ENCODE assay signal across 10 cellular contexts in the genomic region with DNA sequence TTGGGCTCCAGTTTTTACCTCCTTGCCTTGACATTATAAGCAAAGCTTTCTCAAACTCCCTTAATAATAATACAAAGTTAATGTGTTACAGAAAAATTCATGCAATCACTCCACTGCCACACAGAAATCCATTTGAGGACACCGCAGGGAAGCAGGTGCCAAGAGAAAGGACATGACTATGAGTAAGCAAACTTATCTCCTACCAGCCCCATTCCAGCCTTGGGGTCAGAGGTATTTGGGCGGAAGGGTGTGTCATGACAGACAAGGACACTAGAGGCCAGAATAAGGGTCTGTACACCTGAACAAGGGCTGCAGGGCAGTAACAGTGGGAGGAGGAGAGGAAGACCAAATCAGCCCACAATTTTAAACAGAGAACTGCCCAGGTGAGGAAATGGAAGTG. TPM values are rescaled to one million over a fixed set of nuclear protein-coding genes. Genes with fewer than 3 reads are reported as not detected.
DNase-seq lines count a peak whose midpoint lies in the region; ATAC-seq, FAIRE-seq and TF ChIP-seq lines count a peak whose summit lies in the region.
"Had no signal": no experiment of that assay in that cellular context is flagged by ENCODE, and none has a peak within 500 bp of the region (broad histone marks: within the 10 kb centered on the region; RNA-seq: fewer than 3 reads in every experiment).

No MANE protein-coding gene starts in this region.

- no peaks in the 10 kb centered on the region for H4K20me1 ChIP-seq in GM12878 (ENCODE audit: control insufficient read depth, insufficient read depth)

- no peaks in the 10 kb centered on the region for H3K27me3 ChIP-seq in HUES48 (ENCODE audit: control insufficient read depth, insufficient read depth, low read length)
- H3K27me3 ChIP-seq in GM12878 (replicated peaks in 1 of 2; ENCODE audit: control insufficient read depth in 2 of 2, insufficient read depth in 2 of 2, low read length in 1 of 2), result no peaks in the 10 kb centered on the region
- H3K27me3 ChIP-seq in mucosa of rectum (ENCODE audit: control insufficient read depth in 2 of 2, insufficient read depth in 2 of 2, low read length in 2 of 2), result no peaks in the 10 kb centered on the region
- H3K27me3 ChIP-seq: dorsolateral prefrontal cortex had no signal

- no TSS peak for BruUV-seq in GM12878 (replicated peaks; lab: Mats Ljungman, UMichigan)

- H3K27ac ChIP-seq in HUES48 (ENCODE audit: low read depth, low read length), result peak overlapping the region; percentile 74
- no peak overlapping the region for H3K27ac ChIP-seq in GM12878 (ENCODE audit: control insufficient read depth, insufficient read depth)
- peak overlapping the region; percentile 53 to 56 for H3K27ac ChIP-seq in mucosa of rectum (ENCODE audit: low read depth in 2 of 2, low read length in 2 of 2)

- no peak for FAIRE-seq in GM12878 (lab: Jason Lieb, UNC)
- no peak for FAIRE-seq in HTR-8/SVneo (lab: Jason Lieb, UNC)
- FAIRE-seq: D721Med had no signal

- no peak overlapping the region; the same call in 1 of the 2 replicates for H3K4me2 ChIP-seq in GM12878 (ENCODE audit: control insufficient read depth, insufficient read depth)

- H2AFZ ChIP-seq in GM12878 (ENCODE audit: control insufficient read depth, low read depth, low read length), result no peak overlapping the region

- DNase-seq in A172 (ENCODE audit: low spot score), result peak; percentile 29
- DNase-seq in GM12878 (ENCODE audit: low read depth, low spot score), result no peak
- no peak for DNase-seq in DMS114 treated with DMSO at 0.1 percent for 48 hours (lab: John Stamatoyannopoulos, UW; ENCODE audit: unreplicated experiment)
- no peak for DNase-seq in SHP77 treated with DMSO at 0.1 percent for 48 hours (lab: John Stamatoyannopoulos, UW)
- no peak for DNase-seq in HTR-8/SVneo (ENCODE audit: insufficient read length, low spot score)
- DNase-seq in HCEC 1CT, result no peak

- POLR2A ChIA-PET in GM12878 (lab: Charles Lee), result interaction anchor here (0.6 to 5.5 kb wide), 3 partner anchors 13 to 118 kb away, joined by 3 to 40 read pairs (median 4); partner anchors contain the start of genes HNRNPUL2, STX5, TAF6L and TTC9C

- H3K4me3 ChIP-seq in HUES48 (ENCODE audit: low read depth, low read length), result no peak overlapping the region
- H3K4me3 ChIP-seq in GM12878, result 0 out of 2 replicates have a peak overlapping the region, but pooled peaks have one; percentile 13
- H3K4me3 ChIP-seq in mucosa of rectum (ENCODE audit: low read length in 2 of 2), result no peak overlapping the region
- H3K4me3 ChIP-seq: dorsolateral prefrontal cortex had no signal

- RAD21 ChIA-PET in GM12878 (lab: Charles Lee; ENCODE audit: unreplicated experiment), result no interaction called here

- TF ChIP-seq EP300 in GM12878 (IDR thresholded peaks at IDR 0.05; ENCODE audit: borderline replicate concordance in 1 of 2, control insufficient read depth in 1 of 2, low read depth in 2 of 2, low read length in 2 of 2), result no peak

- intact Hi-C loops in GM12878 (cut with micrococcal nuclease; ENCODE audit: unreplicated experiment), result no loop called here

- TF ChIP-seq CTCF in GM12878 (IDR thresholded peaks at IDR 0.05 in 2 of 3, conservative IDR thresholded peaks at IDR 0.05 in 1 of 3; ENCODE audit: control insufficient read depth in 2 of 3, extremely low read depth in 1 of 3, insufficient read depth in 1 of 3, low read depth in 3 of 3, low read length in 3 of 3), result no peak

- H3K79me2 ChIP-seq in GM12878 (ENCODE audit: control insufficient read depth, insufficient read depth, low read length), result peaks cover 3% of the 10 kb centered on the region; the same call in 1 of the 2 replicates

- 97% methylated on average over 2 of the region's 2 CpGs for WGBS in GM12878 (ENCODE audit: insufficient coverage, insufficient replicate concordance, low lambda C conversion rate, missing lambda C conversion rate)

- H3K9ac ChIP-seq in HUES48 (ENCODE audit: low read depth, low read length) (no peak overlapping the region), GM12878 (ENCODE audit: control insufficient read depth, insufficient read depth, low read length) (no peak overlapping the region), mucosa of rectum (ENCODE audit: low read depth in 1 of 2, low read length in 2 of 2) (peak overlapping the region in 1 of 2 donors; percentile 33)

- peaks cover 76% of the 10 kb centered on the region for H3K36me3 ChIP-seq in HUES48 (ENCODE audit: control insufficient read depth, insufficient read depth, low read length)
- H3K36me3 ChIP-seq in GM12878 (ENCODE audit: control insufficient read depth in 2 of 2, insufficient read depth in 2 of 2, low read length in 1 of 2), result peaks cover 31 to 42% of the 10 kb centered on the region in 2 experiments
- H3K36me3 ChIP-seq in mucosa of rectum (ENCODE audit: control insufficient read depth in 2 of 2, insufficient read depth in 2 of 2, low read length in 2 of 2), result peaks cover 59 to 60% of the 10 kb centered on the region in 2 donors

- no peak for TF ChIP-seq POLR2A in GM12878 (IDR thresholded peaks at IDR 0.05; ENCODE audit: low read depth, low read length)

- in situ Hi-C loops in GM12878 (cut with MboI), result no loop called here

- no peak for ATAC-seq in GM12878

- SMC1A ChIA-PET in GM12878 (lab: Charles Lee; ENCODE audit: uncharacterized antibody, unreplicated experiment), result interaction anchor here (1.9 kb wide), 1 partner anchor 10 kb away, joined by 7 read pairs; no protein-coding TSS in a partner anchor

- TF ChIP-seq RAD21 in GM12878 (IDR thresholded peaks at IDR 0.05; ENCODE audit: insufficient read depth, low read depth, low read length), result no peak

- H3K9me3 ChIP-seq in HUES48 (ENCODE audit: control insufficient read depth, insufficient read depth, low read length) (no peaks in the 10 kb centered on the region), GM12878 (replicated peaks; ENCODE audit: control insufficient read depth, insufficient read depth, low read length) (no peaks in the 10 kb centered on the region), mucosa of rectum (ENCODE audit: control insufficient read depth in 2 of 2, low read length in 2 of 2) (no peaks in the 10 kb centered on the region)

- CTCF ChIA-PET in GM12878 (lab: Yijun Ruan, JAX), result interaction anchor here (1.2 kb wide), 1 partner anchor 73 kb away, joined by 3 read pairs; no protein-coding TSS in a partner anchor

- H3K4me1 ChIP-seq in HUES48 (ENCODE audit: control insufficient read depth, insufficient read depth, low read length), result peaks cover 11% of the 10 kb centered on the region
- peaks cover 22% of the 10 kb centered on the region for H3K4me1 ChIP-seq in GM12878 (ENCODE audit: control insufficient read depth, insufficient read depth, low read length)
- H3K4me1 ChIP-seq in mucosa of rectum (ENCODE audit: control insufficient read depth in 2 of 2, insufficient read depth in 2 of 2, low read length in 2 of 2), result peaks cover 29 to 32% of the 10 kb centered on the region in 2 donors

RNA-seq across cellular contexts. Expression of gene GNG3, which starts 5.9 kb away (rescaled TPM):
- total RNA-seq in A172 (2014; rRNA removed; shearing (Covaris generic)), result not detected in 2 replicates
- not detected in 2 replicates for total RNA-seq in GM12878 (2013; cell fraction: nucleolus; rRNA removed)
- total RNA-seq in GM12878 (2014; rRNA removed), result not detected in 2 replicates
- not detected in 2 replicates for total RNA-seq in GM12878 (2014; rRNA removed; fragmentation: Illumina TruSeq; extraction: Trizol)
- not detected in 2 replicates for total RNA-seq in GM12878 (2021)
- polyA plus RNA-seq in GM12878 (2011; ENCODE audit: low read depth), result 0.81 TPM
- not detected in 2 replicates for polyA plus RNA-seq in GM12878 (2011; rRNA removed)
- polyA plus RNA-seq in GM12878 (2011; cell fraction: cytosol; rRNA removed), result 0.10 TPM in 1 of 2 replicates, not detected in the other
- 0.13 TPM in 1 of 2 replicates, not detected in the other for polyA plus RNA-seq in GM12878 (2011; cell fraction: nucleus; rRNA removed)
- 0.18 and 0.55 TPM in 2 replicates for polyA plus RNA-seq in GM12878 (2012)
- 0.57 TPM in 1 of 2 replicates, not detected in the other for polyA plus RNA-seq in GM12878 (2014; fragmentation: Illumina TruSeq; extraction: Trizol)
- under 1 TPM; 0.27 to 0.42 TPM for polyA plus RNA-seq in GM12878 (2014; fragmentation: Nextera tagmentation; extraction: Ambion mirVana)
- not detected in 2 replicates for polyA plus RNA-seq in GM12878 (2014; rRNA removed)
- under 1 TPM; 0.62 to 0.83 TPM for polyA plus RNA-seq in GM12878 (2016; fragmentation: Nextera tagmentation; extraction: Ambion mirVana)
- polyA minus RNA-seq in GM12878 (2011; rRNA and poly(A)+ RNA removed), result not detected in 2 replicates
- not detected in 2 replicates for polyA minus RNA-seq in GM12878 (2011; cell fraction: cytosol; rRNA and poly(A)+ RNA removed)
- not detected in 2 replicates for polyA minus RNA-seq in GM12878 (2011; cell fraction: nucleus; rRNA and poly(A)+ RNA removed)

RNA-seq across cellular contexts. Expression of gene BSCL2, which starts 6.1 kb away (rescaled TPM):
- total RNA-seq in A172 (2014; rRNA removed; shearing (Covaris generic)), result 141 and 186 TPM in 2 replicates
- 23.5 and 29.0 TPM in 2 replicates for total RNA-seq in GM12878 (2013; cell fraction: nucleolus; rRNA removed)
- total RNA-seq in GM12878 (2014; rRNA removed) (21.7 and 24.3 TPM in 2 replicates), GM12878 (2014; rRNA removed; fragmentation: Illumina TruSeq; extraction: Trizol) (20.3 and 21.5 TPM in 2 replicates), GM12878 (2021) (22.9 and 28.9 TPM in 2 replicates)
- 39.4 TPM for polyA plus RNA-seq in GM12878 (2011; ENCODE audit: low read depth)
- polyA plus RNA-seq in GM12878 (2011; rRNA removed) (7.6 and 16.5 TPM in 2 replicates), GM12878 (2014; fragmentation: Illumina TruSeq; extraction: Trizol) (10.6 and 17.1 TPM in 2 replicates), GM12878 (2014; fragmentation: Nextera tagmentation; extraction: Ambion mirVana) (10 to 100 TPM; 12.3 to 34.4 TPM), GM12878 (2014; rRNA removed) (21.9 and 24.2 TPM in 2 replicates), GM12878 (2016; fragmentation: Nextera tagmentation; extraction: Ambion mirVana) (10 to 100 TPM; 55.7 to 57.9 TPM)
- polyA plus RNA-seq in GM12878 (2011; cell fraction: cytosol; rRNA removed), result 41.4 and 49.7 TPM in 2 replicates
- 49.3 and 67.8 TPM in 2 replicates for polyA plus RNA-seq in GM12878 (2011; cell fraction: nucleus; rRNA removed)
- polyA plus RNA-seq in GM12878 (2012), result 24.7 and 26.2 TPM in 2 replicates
- polyA minus RNA-seq in GM12878 (2011; rRNA and poly(A)+ RNA removed), result 36.9 and 38.8 TPM in 2 replicates
- 12.4 and 22.4 TPM in 2 replicates for polyA minus RNA-seq in GM12878 (2011; cell fraction: cytosol; rRNA and poly(A)+ RNA removed)
- 15.7 and 30.1 TPM in 2 replicates for polyA minus RNA-seq in GM12878 (2011; cell fraction: nucleus; rRNA and poly(A)+ RNA removed)

RNA-seq across cellular contexts. Expression of gene HNRNPUL2, which starts 13.9 kb away (rescaled TPM):
- total RNA-seq in A172 (2014; rRNA removed; shearing (Covaris generic)), result 5.1 and 6.5 TPM in 2 replicates
- 50.6 and 53.9 TPM in 2 replicates for total RNA-seq in GM12878 (2013; cell fraction: nucleolus; rRNA removed)
- total RNA-seq in GM12878 (2014; rRNA removed) (6.6 and 8.8 TPM in 2 replicates), GM12878 (2014; rRNA removed; fragmentation: Illumina TruSeq; extraction: Trizol) (21.1 and 22.7 TPM in 2 replicates), GM12878 (2021) (47.9 and 50.5 TPM in 2 replicates)
- polyA plus RNA-seq in GM12878 (2011; ENCODE audit: low read depth), result 27.5 TPM
- polyA plus RNA-seq in GM12878 (2011; rRNA removed) (23.7 and 29.8 TPM in 2 replicates), GM12878 (2014; fragmentation: Illumina TruSeq; extraction: Trizol) (72.2 and 73.7 TPM in 2 replicates), GM12878 (2014; fragmentation: Nextera tagmentation; extraction: Ambion mirVana) (1 to 10 TPM; 1.6 to 7.4 TPM), GM12878 (2014; rRNA removed) (39.9 and 43.9 TPM in 2 replicates), GM12878 (2016; fragmentation: Nextera tagmentation; extraction: Ambion mirVana) (1 to 10 TPM; 2.6 to 2.7 TPM)
- 15.8 and 19.0 TPM in 2 replicates for polyA plus RNA-seq in GM12878 (2011; cell fraction: cytosol; rRNA removed)
- polyA plus RNA-seq in GM12878 (2011; cell fraction: nucleus; rRNA removed), result 27.0 and 40.2 TPM in 2 replicates
- polyA plus RNA-seq in GM12878 (2012), result 52.9 and 61.7 TPM in 2 replicates
- 23.3 and 25.3 TPM in 2 replicates for polyA minus RNA-seq in GM12878 (2011; rRNA and poly(A)+ RNA removed)
- polyA minus RNA-seq in GM12878 (2011; cell fraction: cytosol; rRNA and poly(A)+ RNA removed), result 10.6 and 13.2 TPM in 2 replicates
- polyA minus RNA-seq in GM12878 (2011; cell fraction: nucleus; rRNA and poly(A)+ RNA removed), result 13.5 and 26.4 TPM in 2 replicates

RNA-seq across cellular contexts. Expression of gene TTC9C, which starts 14.9 kb away (rescaled TPM):
- 41.0 and 69.6 TPM in 2 replicates for total RNA-seq in A172 (2014; rRNA removed; shearing (Covaris generic))
- total RNA-seq in GM12878 (2013; cell fraction: nucleolus; rRNA removed), result 37.4 and 54.4 TPM in 2 replicates
- 51.6 and 55.5 TPM in 2 replicates for total RNA-seq in GM12878 (2014; rRNA removed)
- 45.3 and 52.5 TPM in 2 replicates for total RNA-seq in GM12878 (2014; rRNA removed; fragmentation: Illumina TruSeq; extraction: Trizol)
- total RNA-seq in GM12878 (2021), result 40.4 and 42.0 TPM in 2 replicates
- 24.2 TPM for polyA plus RNA-seq in GM12878 (2011; ENCODE audit: low read depth)
- polyA plus RNA-seq in GM12878 (2011; rRNA removed), result 62.9 and 71.2 TPM in 2 replicates
- polyA plus RNA-seq in GM12878 (2011; cell fraction: cytosol; rRNA removed), result 53.8 and 56.3 TPM in 2 replicates
- 39.6 and 50.1 TPM in 2 replicates for polyA plus RNA-seq in GM12878 (2011; cell fraction: nucleus; rRNA removed)
- polyA plus RNA-seq in GM12878 (2012), result 42.2 and 55.8 TPM in 2 replicates
- 53.6 and 62.0 TPM in 2 replicates for polyA plus RNA-seq in GM12878 (2014; fragmentation: Illumina TruSeq; extraction: Trizol)
- 10 to 100 TPM; 60.9 to 72.3 TPM for polyA plus RNA-seq in GM12878 (2014; fragmentation: Nextera tagmentation; extraction: Ambion mirVana)
- 47.1 and 47.3 TPM in 2 replicates for polyA plus RNA-seq in GM12878 (2014; rRNA removed)
- polyA plus RNA-seq in GM12878 (2016; fragmentation: Nextera tagmentation; extraction: Ambion mirVana), result 10 to 100 TPM; 48.7 to 49.2 TPM
- 29.7 and 41.3 TPM in 2 replicates for polyA minus RNA-seq in GM12878 (2011; rRNA and poly(A)+ RNA removed)
- polyA minus RNA-seq in GM12878 (2011; cell fraction: cytosol; rRNA and poly(A)+ RNA removed), result 15.9 and 18.3 TPM in 2 replicates
- polyA minus RNA-seq in GM12878 (2011; cell fraction: nucleus; rRNA and poly(A)+ RNA removed), result 11.4 and 18.6 TPM in 2 replicates

RNA-seq across cellular contexts. Expression of gene LRRN4CL, which starts 24.0 kb away (rescaled TPM):
- total RNA-seq in A172 (2014; rRNA removed; shearing (Covaris generic)), result 2.8 and 5.1 TPM in 2 replicates
- 0.24 TPM in 1 of 2 replicates, not detected in the other for total RNA-seq in GM12878 (2013; cell fraction: nucleolus; rRNA removed)
- total RNA-seq in GM12878 (2014; rRNA removed) (0.05 and 0.06 TPM in 2 replicates), GM12878 (2014; rRNA removed; fragmentation: Illumina TruSeq; extraction: Trizol) (not detected in 2 replicates), GM12878 (2021) (not detected in 2 replicates)
- not detected for polyA plus RNA-seq in GM12878 (2011; ENCODE audit: low read depth)
- polyA plus RNA-seq in GM12878 (2011; rRNA removed) (not detected in 2 replicates), GM12878 (2014; fragmentation: Illumina TruSeq; extraction: Trizol) (0.01 TPM in 1 of 2 replicates, not detected in the other), GM12878 (2014; fragmentation: Nextera tagmentation; extraction: Ambion mirVana) (not detected), GM12878 (2014; rRNA removed) (not detected in 2 replicates), GM12878 (2016; fragmentation: Nextera tagmentation; extraction: Ambion mirVana) (not detected)
- not detected in 2 replicates for polyA plus RNA-seq in GM12878 (2011; cell fraction: cytosol; rRNA removed)
- polyA plus RNA-seq in GM12878 (2011; cell fraction: nucleus; rRNA removed), result 0.04 and 0.18 TPM in 2 replicates
- not detected in 2 replicates for polyA plus RNA-seq in GM12878 (2012)
- 0.10 TPM in 1 of 2 replicates, not detected in the other for polyA minus RNA-seq in GM12878 (2011; rRNA and poly(A)+ RNA removed)
- not detected in 2 replicates for polyA minus RNA-seq in GM12878 (2011; cell fraction: cytosol; rRNA and poly(A)+ RNA removed)
- polyA minus RNA-seq in GM12878 (2011; cell fraction: nucleus; rRNA and poly(A)+ RNA removed), result 0.36 and 0.67 TPM in 2 replicates
